14 cellular contexts compared by ENCODE assay signal in genomic region chr5:41842777-41843176, GRCh38. TPM values are rescaled to one million over a fixed set of nuclear protein-coding genes. Genes with fewer than 3 reads are reported as not detected.
DNase-seq lines count a peak whose midpoint lies in the region; ATAC-seq and TF ChIP-seq lines count a peak whose summit lies in the region.
"Had no signal": no experiment of that assay in that cellular context is flagged by ENCODE, and none has a peak within 500 bp of the region (broad histone marks: within the 10 kb centered on the region; RNA-seq: fewer than 3 reads in every experiment).

No MANE protein-coding gene starts in this region.

- no peaks in the 10 kb centered on the region for H3K27me3 Mint-ChIP-seq in activated T-cell treated with anti-CD3 and anti-CD28 coated beads, Interleukin-2, amount 50 U/mL, for 24 hours
- H3K27me3 Mint-ChIP-seq in stimulated activated naive B cell treated with anti-CD40 and anti-IgM and Interleukin-4, amounts not matched to agents 10 μg/mL and 1 μg/mL and 100 μg/mL, for 72 hours, result no peaks in the 10 kb centered on the region
- H3K27me3 Mint-ChIP-seq in activated naive CD8-positive, alpha-beta T cell treated with anti-CD3 and anti-CD28 coated beads for 36 hours, result no peaks in the 10 kb centered on the region

- peak overlapping the region; percentile 1 for H3K27ac Mint-ChIP-seq in activated T-cell treated with anti-CD3 and anti-CD28 coated beads, Interleukin-2, amount 50 U/mL, for 24 hours
- no peak overlapping the region for H3K27ac Mint-ChIP-seq in stimulated activated naive B cell treated with anti-CD40 and anti-IgM and Interleukin-4, amounts not matched to agents 10 μg/mL and 1 μg/mL and 100 μg/mL, for 72 hours
- no peak overlapping the region for H3K27ac Mint-ChIP-seq in activated naive CD8-positive, alpha-beta T cell treated with anti-CD3 and anti-CD28 coated beads for 36 hours

- H3K4me3 ChIP-seq in WERI-Rb-1 (ENCODE audit: low read depth, low read length), result no peak overlapping the region
- H3K4me3 ChIP-seq: A549, SJCRH30 had no signal

- H3K9me3 ChIP-seq in WERI-Rb-1 (ENCODE audit: severe bottlenecking), result no peaks in the 10 kb centered on the region
- H3K9me3 ChIP-seq: A549, neutrophil, SJCRH30 had no signal

- DNase-seq in activated T-cell treated with anti-CD3 and anti-CD28 coated beads, Interleukin-2, amount 50 U/mL, for 24 hours, result no peak
- DNase-seq in activated T-cell treated with anti-CD3 and anti-CD28 coated beads for 4 hours (no peak), NCI-H128 (lab: John Stamatoyannopoulos, UW; ENCODE audit: unreplicated experiment) (no peak), WERI-Rb-1 (no peak)
- no peak for DNase-seq in stimulated activated naive B cell treated with anti-CD40 and anti-IgM and Interleukin-4, amounts not matched to agents 10 μg/mL and 1 μg/mL and 100 μg/mL, for 72 hours
- DNase-seq in activated naive CD8-positive, alpha-beta T cell treated with anti-CD3 and anti-CD28 coated beads for 36 hours, result no peak
- DNase-seq: activated CD4-positive, alpha-beta T cell treated with anti-CD3 and anti-CD28 coated beads for 48 hours; activated naive CD4-positive, alpha-beta T cell had no signal

- no peak for TF ChIP-seq CTCF in WERI-Rb-1 (IDR thresholded peaks at IDR 0.05; ENCODE audit: low read depth, low read length)

- H3K9me3 Mint-ChIP-seq in activated T-cell treated with anti-CD3 and anti-CD28 coated beads, Interleukin-2, amount 50 U/mL, for 24 hours, result no peaks in the 10 kb centered on the region
- no peaks in the 10 kb centered on the region for H3K9me3 Mint-ChIP-seq in stimulated activated naive B cell treated with anti-CD40 and anti-IgM and Interleukin-4, amounts not matched to agents 10 μg/mL and 1 μg/mL and 100 μg/mL, for 72 hours
- H3K9me3 Mint-ChIP-seq in activated naive CD8-positive, alpha-beta T cell treated with anti-CD3 and anti-CD28 coated beads for 36 hours, result no peaks in the 10 kb centered on the region

- H3K27me3 ChIP-seq in WERI-Rb-1 (ENCODE audit: insufficient read depth, low read depth, severe bottlenecking), result no peaks in the 10 kb centered on the region
- H3K27me3 ChIP-seq: neutrophil, SJCRH30 had no signal

- H3K27ac ChIP-seq in WERI-Rb-1, result no peak overlapping the region
- H3K27ac ChIP-seq: A549, KMS-11, neutrophil, SJCRH30 had no signal

- H3K36me3 Mint-ChIP-seq in activated T-cell treated with anti-CD3 and anti-CD28 coated beads, Interleukin-2, amount 50 U/mL, for 24 hours (ENCODE audit: low read depth), result peaks cover 35% of the 10 kb centered on the region
- peaks cover 13 to 22% of the 10 kb centered on the region in 2 donors for H3K36me3 Mint-ChIP-seq in stimulated activated naive B cell treated with anti-CD40 and anti-IgM and Interleukin-4, amounts not matched to agents 10 μg/mL and 1 μg/mL and 100 μg/mL, for 72 hours
- peaks cover 26% of the 10 kb centered on the region for H3K36me3 Mint-ChIP-seq in activated naive CD8-positive, alpha-beta T cell treated with anti-CD3 and anti-CD28 coated beads for 36 hours

- peak; percentile 87 for ATAC-seq in GM21825 (IDR thresholded peaks at IDR 0.05; ENCODE audit: unreplicated experiment)
- ATAC-seq in HG03175 (IDR thresholded peaks at IDR 0.05; ENCODE audit: unreplicated experiment), result peak; percentile 85
- peak; percentile 48 to 58 for ATAC-seq in stimulated activated naive B cell treated with anti-CD40 and anti-IgM and Interleukin-4, amounts not matched to agents 10 μg/mL and 1 μg/mL and 100 μg/mL, for 72 hours (replicated peaks)

- no peak overlapping the region for H3K4me3 Mint-ChIP-seq in activated T-cell treated with anti-CD3 and anti-CD28 coated beads, Interleukin-2, amount 50 U/mL, for 24 hours
- no peak overlapping the region for H3K4me3 Mint-ChIP-seq in stimulated activated naive B cell treated with anti-CD40 and anti-IgM and Interleukin-4, amounts not matched to agents 10 μg/mL and 1 μg/mL and 100 μg/mL, for 72 hours
- no peak overlapping the region for H3K4me3 Mint-ChIP-seq in activated naive CD8-positive, alpha-beta T cell treated with anti-CD3 and anti-CD28 coated beads for 36 hours

- peaks cover 3% of the 10 kb centered on the region; the same call in 1 of the 2 replicates for H3K36me3 ChIP-seq in WERI-Rb-1
- H3K36me3 ChIP-seq: neutrophil had no signal

- H3K4me1 Mint-ChIP-seq in activated T-cell treated with anti-CD3 and anti-CD28 coated beads, Interleukin-2, amount 50 U/mL, for 24 hours (ENCODE audit: low read depth), result peaks cover 20% of the 10 kb centered on the region
- H3K4me1 Mint-ChIP-seq in stimulated activated naive B cell treated with anti-CD40 and anti-IgM and Interleukin-4, amounts not matched to agents 10 μg/mL and 1 μg/mL and 100 μg/mL, for 72 hours, result no peaks in the 10 kb centered on the region
- H3K4me1 Mint-ChIP-seq in activated naive CD8-positive, alpha-beta T cell treated with anti-CD3 and anti-CD28 coated beads for 36 hours, result peaks cover 16% of the 10 kb centered on the region

RNA-seq across cellular contexts. Expression of gene OXCT1, which starts 27.4 kb away (rescaled TPM):
- total RNA-seq in activated naive CD8-positive, alpha-beta T cell treated with anti-CD3 and anti-CD28 coated beads for 36 hours, result 10 to 100 TPM; 77.5 to 80.6 TPM
